11 cellular contexts compared by ENCODE assay signal in the genomic region with DNA sequence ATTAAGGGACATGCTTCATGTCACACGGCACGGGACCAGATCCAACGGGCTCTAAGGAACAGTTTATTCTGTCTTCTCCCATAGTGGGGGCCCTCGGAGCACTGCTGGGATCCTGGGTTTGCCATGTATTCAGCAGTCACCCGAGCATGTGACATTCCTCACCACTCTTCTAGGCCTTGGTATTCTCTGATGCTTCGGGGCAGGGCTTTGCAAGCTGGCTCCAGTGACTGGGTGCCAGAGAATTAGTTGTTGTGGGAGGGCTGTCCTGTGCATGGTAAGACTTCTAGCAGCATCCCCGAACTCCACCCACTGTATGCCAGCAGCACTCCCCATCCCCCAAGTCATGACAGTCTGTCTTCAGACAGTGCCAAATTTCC. TPM values are rescaled to one million over a fixed set of nuclear protein-coding genes. Genes with fewer than 3 reads are reported as not detected.
DNase-seq lines count a peak whose midpoint lies in the region; ATAC-seq and TF ChIP-seq lines count a peak whose summit lies in the region.
"Had no signal": no experiment of that assay in that cellular context is flagged by ENCODE, and none has a peak within 500 bp of the region (broad histone marks: within the 10 kb centered on the region; RNA-seq: fewer than 3 reads in every experiment).

No MANE protein-coding gene starts in this region.

- intact Hi-C loops in Calu3 (cut with micrococcal nuclease; ENCODE audit: unreplicated experiment): loop anchor here (2.0 kb wide), 1 partner anchor 28 kb away; no protein-coding TSS in a partner anchor
- intact Hi-C loops in psoas muscle (cut with DNase I): no loop called here

- CTCF ChIA-PET in Calu3 (lab: Charles Lee): interaction anchor here (0.5 to 2.2 kb wide), 13 partner anchors 8 to 653 kb away, joined by 3 to 15 read pairs (median 5); no protein-coding TSS in a partner anchor
- CTCF ChIA-PET in activated naive CD4-positive, alpha-beta T cell treated with anti-CD3 and anti-CD28 coated beads, Interleukin-2, amount 10 ng/mL, durations not matched to agents 7 days and 5 days (lab: Charles Lee): interaction anchor here (1.6 kb wide), 1 partner anchor 35 kb away, joined by 3 read pairs; no protein-coding TSS in a partner anchor

- BruUV-seq in Calu3 (replicated peaks; lab: Mats Ljungman, UMichigan): no TSS peak

- H3K9me3 Mint-ChIP-seq in Calu3 (ENCODE audit: low read depth, unreplicated experiment): no peaks in the 10 kb centered on the region
- no peaks in the 10 kb centered on the region for H3K9me3 Mint-ChIP-seq in activated naive CD4-positive, alpha-beta T cell treated with anti-CD3 and anti-CD28 coated beads, Interleukin-2, amount 10 ng/mL, durations not matched to agents 7 days and 5 days

- peak in 3 of 4 donors; percentile 38 to 57 (median 47) for ATAC-seq in psoas muscle

- peak overlapping the region; percentile 1 for H3K27ac Mint-ChIP-seq in Calu3 (ENCODE audit: unreplicated experiment)
- no peak overlapping the region for H3K27ac Mint-ChIP-seq in activated naive CD4-positive, alpha-beta T cell treated with anti-CD3 and anti-CD28 coated beads, Interleukin-2, amount 10 ng/mL, durations not matched to agents 7 days and 5 days

- no peaks in the 10 kb centered on the region for H3K36me3 Mint-ChIP-seq in Calu3 (ENCODE audit: insufficient read depth, unreplicated experiment)
- H3K36me3 Mint-ChIP-seq in activated naive CD4-positive, alpha-beta T cell treated with anti-CD3 and anti-CD28 coated beads, Interleukin-2, amount 10 ng/mL, durations not matched to agents 7 days and 5 days: no peaks in the 10 kb centered on the region

- H3K36me3 ChIP-seq in psoas muscle (ENCODE audit: insufficient read depth in 1 of 2, low read depth in 1 of 2): no peaks in the 10 kb centered on the region
- H3K36me3 ChIP-seq: HAP-1 had no signal

- H3K4me3 Mint-ChIP-seq in Calu3 (ENCODE audit: low read depth, unreplicated experiment): no peak overlapping the region
- H3K4me3 Mint-ChIP-seq in activated naive CD4-positive, alpha-beta T cell treated with anti-CD3 and anti-CD28 coated beads, Interleukin-2, amount 10 ng/mL, durations not matched to agents 7 days and 5 days: no peak overlapping the region

- no peak overlapping the region for H3K27ac ChIP-seq in psoas muscle

- TF ChIP-seq CTCF in Calu3 (IDR thresholded peaks at IDR 0.05; ENCODE audit: unreplicated experiment) (no peak), fibroblast of pulmonary artery (IDR thresholded peaks at IDR 0.05; ENCODE audit: low read length, missing control alignments) (no peak), psoas muscle (IDR thresholded peaks at IDR 0.05) (no peak)

- no peaks in the 10 kb centered on the region for H3K27me3 ChIP-seq in psoas muscle (ENCODE audit: insufficient read depth in 3 of 3, low read length in 2 of 3)

- H3K9me3 ChIP-seq in psoas muscle: no peaks in the 10 kb centered on the region
- H3K9me3 ChIP-seq: HAP-1 had no signal

- DNase-seq in Calu3 (peak; percentile 69), RPMI7951 (ENCODE audit: low read depth) (peak; percentile 90), fibroblast of pulmonary artery (ENCODE audit: low read depth) (peak; percentile 69), psoas muscle (peak in 1 of 2 donors; percentile 37), NCI-H748 treated with DMSO at 0.1 percent for 48 hours (lab: John Stamatoyannopoulos, UW) (no peak), NCI-H510A (lab: John Stamatoyannopoulos, UW) (no peak), NCI-H187 treated with DMSO at 0.1 percent for 48 hours (lab: John Stamatoyannopoulos, UW) (no peak)
- DNase-seq in activated naive CD4-positive, alpha-beta T cell treated with anti-CD3 and anti-CD28 coated beads, Interleukin-2, amount 10 ng/mL, durations not matched to agents 7 days and 5 days: no peak
- DNase-seq: NCI-H1436 treated with DMSO at 0.1 percent for 48 hours had no signal

- H3K4me3 ChIP-seq in fibroblast of pulmonary artery (replicated peaks; ENCODE audit: low read depth, low read length): no peak overlapping the region
- H3K4me3 ChIP-seq in psoas muscle: no peak overlapping the region
- H3K4me3 ChIP-seq: HAP-1 had no signal

- 39 to 56% (median 48%) methylated on average over 7 of the region's 7 CpGs for WGBS in psoas muscle, 3 donors

- peaks cover 6% of the 10 kb centered on the region for H3K4me1 ChIP-seq in psoas muscle

- peaks cover 56% of the 10 kb centered on the region for H3K4me1 Mint-ChIP-seq in Calu3 (ENCODE audit: low read depth, unreplicated experiment)
- H3K4me1 Mint-ChIP-seq in activated naive CD4-positive, alpha-beta T cell treated with anti-CD3 and anti-CD28 coated beads, Interleukin-2, amount 10 ng/mL, durations not matched to agents 7 days and 5 days: peaks cover 4% of the 10 kb centered on the region

- no peaks in the 10 kb centered on the region for H3K27me3 Mint-ChIP-seq in Calu3 (ENCODE audit: unreplicated experiment)
- no peaks in the 10 kb centered on the region for H3K27me3 Mint-ChIP-seq in activated naive CD4-positive, alpha-beta T cell treated with anti-CD3 and anti-CD28 coated beads, Interleukin-2, amount 10 ng/mL, durations not matched to agents 7 days and 5 days

RNA-seq across cellular contexts. Expression of a gene that starts 5.4 kb away (rescaled TPM):
- 0.94 and 1.9 TPM in 2 replicates for total RNA-seq in Calu3 (2022)
- not detected in 2 replicates for total RNA-seq in RPMI7951 (2014; rRNA removed; shearing (Covaris generic))
- total RNA-seq in psoas muscle: 10 to 100 TPM in 2 of 4 donors, 1 to 10 TPM in 2; 4.2 to 20.9 (median 9.9) TPM
- 10 to 100 TPM in 1 of 3 donors, 1 to 10 TPM in 2; 3.3 to 14.8 (median 5.1) TPM for polyA plus RNA-seq in psoas muscle
- total RNA-seq: activated CD8-positive, alpha-beta memory T cell treated with anti-CD3 and anti-CD28 coated beads for 36 hours had no signal

RNA-seq across cellular contexts. Expression of a gene that starts 25.1 kb away (rescaled TPM):
- total RNA-seq in Calu3 (2022) (1.5 and 4.8 TPM in 2 replicates), psoas muscle (under 1 TPM; 0.11 to 0.79 (median 0.32) TPM)
- not detected in 2 replicates for total RNA-seq in RPMI7951 (2014; rRNA removed; shearing (Covaris generic))
- under 1 TPM in 2 of 3 donors, not detected in 1; 0.08 to 0.23 TPM for polyA plus RNA-seq in psoas muscle

Comparison
In these comparisons a context has a peak if more than half of its experiments do, and no peak if none do; other contexts are left out.
1. DNase-seq: peak in Calu3 (single experiment), RPMI7951 (single experiment) and fibroblast of pulmonary artery (single experiment); none in NCI-H748 treated with DMSO at 0.1 percent for 48 hours (single experiment), NCI-H510A (single experiment), activated naive CD4-positive, alpha-beta T cell treated with anti-CD3 and anti-CD28 coated beads, Interleukin-2, amount 10 ng/mL, durations not matched to agents 7 days and 5 days (single experiment) and NCI-H187 treated with DMSO at 0.1 percent for 48 hours (single experiment).